In genomic region chr11:77019976-77020591, GRCh38 we compare ENCODE assay signal across 18 cellular contexts. TPM values are rescaled to one million over a fixed set of nuclear protein-coding genes. Genes with fewer than 3 reads are reported as not detected.
DNase-seq lines count a peak whose midpoint lies in the region; ATAC-seq, FAIRE-seq and TF ChIP-seq lines count a peak whose summit lies in the region.
"Had no signal": no experiment of that assay in that cellular context is flagged by ENCODE, and none has a peak within 500 bp of the region (broad histone marks: within the 10 kb centered on the region; RNA-seq: fewer than 3 reads in every experiment).

No MANE protein-coding gene starts in this region.

- intact Hi-C loops in left lung (cut with DNase I) = no loop called here

- ATAC-seq in left lung (peak; percentile 90), GM19324 (IDR thresholded peaks at IDR 0.05; ENCODE audit: low FRiP score, unreplicated experiment) (no peak), GM21619 (IDR thresholded peaks at IDR 0.05; ENCODE audit: unreplicated experiment) (no peak)
- ATAC-seq: activated T-cell treated with anti-CD3 and anti-CD28 coated beads, Interleukin-2, amount 50 U/mL, for 4 hours had no signal

- H3K27ac ChIP-seq in ACC112 (ENCODE audit: low read depth, low read length) (peak overlapping the region; percentile 34), brain microvascular endothelial cell (peak overlapping the region; percentile 16), left lung (no peak overlapping the region)
- H3K27ac ChIP-seq: skin epidermis, tibial nerve had no signal

- peaks cover 24% of the 10 kb centered on the region for H3K4me1 ChIP-seq in ACC112 (ENCODE audit: control insufficient read depth, insufficient read depth, low read length, unreplicated experiment)
- peaks cover 0 to 9% of the 10 kb centered on the region in 2 donors for H3K4me1 ChIP-seq in left lung
- H3K4me1 ChIP-seq: tibial nerve had no signal

- TF ChIP-seq CTCF in brain microvascular endothelial cell (IDR thresholded peaks at IDR 0.05; ENCODE audit: low read depth, low read length, missing control alignments) (no peak), left lung (IDR thresholded peaks at IDR 0.05) (no peak)

- H3K36me3 ChIP-seq in ACC112 (ENCODE audit: insufficient read depth, low read length) (no peaks in the 10 kb centered on the region), brain microvascular endothelial cell (replicated peaks) (no peaks in the 10 kb centered on the region), left lung (peaks cover 0 to 52% of the 10 kb centered on the region in 2 donors)

- H3K79me2 ChIP-seq in ACC112 (ENCODE audit: control insufficient read depth, insufficient read depth, low read length, unreplicated experiment) = no peaks in the 10 kb centered on the region

- H2AFZ ChIP-seq in ACC112 (ENCODE audit: low read length, unreplicated experiment) = no peak overlapping the region

- FAIRE-seq in HTR-8/SVneo (lab: Jason Lieb, UNC) = peak; percentile 20
- FAIRE-seq: G401.6 had no signal

- in situ Hi-C loops in brain microvascular endothelial cell (cut with HindIII; ENCODE audit: low pct_ligation_motif_present, low sequenced_read_pairs) = no loop called here

- no peaks in the 10 kb centered on the region for H3K27me3 ChIP-seq in ACC112 (ENCODE audit: insufficient read depth, low read length)
- no peaks in the 10 kb centered on the region for H3K27me3 ChIP-seq in brain microvascular endothelial cell (replicated peaks)
- no peaks in the 10 kb centered on the region for H3K27me3 ChIP-seq in left lung
- H3K27me3 ChIP-seq: tibial nerve had no signal

- no peak overlapping the region for H3K4me3 ChIP-seq in ACC112 (ENCODE audit: low read depth, low read length)
- no peak overlapping the region for H3K4me3 ChIP-seq in brain microvascular endothelial cell (ENCODE audit: low read depth, low read length)
- H3K4me3 ChIP-seq in left lung = no peak overlapping the region
- H3K4me3 ChIP-seq: skin epidermis, tibial nerve had no signal

- DNase-seq in HTR-8/SVneo (ENCODE audit: insufficient read length, low spot score) = peak; percentile 37
- DNase-seq in brain microvascular endothelial cell = peak; percentile 65
- DNase-seq in left lung = no peak
- no peak for DNase-seq in NAMALWA (ENCODE audit: low spot score)
- DNase-seq in NCI-H187 treated with DMSO at 0.1 percent for 48 hours (lab: John Stamatoyannopoulos, UW) = no peak
- DNase-seq: activated CD4-positive, CD25-positive, alpha-beta regulatory T cell; activated T-cell treated with anti-CD3 and anti-CD28 coated beads, Interleukin-2, amount 50 U/mL, for 4 hours; islet precursor cell; NCI-H1436 treated with DMSO at 0.1 percent for 48 hours; NCI-H748 treated with DMSO at 0.1 percent for 48 hours; SK-N-SH had no signal

- H3K9me3 ChIP-seq in left lung = no peaks in the 10 kb centered on the region
- H3K9me3 ChIP-seq: SK-N-SH, tibial nerve had no signal

RNA-seq across cellular contexts. Expression of gene B3GNT6, which starts 14.1 kb away (rescaled TPM):
- under 1 TPM in 1 of 2 donors, not detected in 1; 0.60 TPM for total RNA-seq in left lung
- total RNA-seq: activated T-cell treated with anti-CD3 and anti-CD28 coated beads, Interleukin-2, amount 50 U/mL, for 4 hours; cardiac septum; tibial nerve had no signal

RNA-seq across cellular contexts. Expression of gene CAPN5, which starts 46.7 kb away (rescaled TPM):
- total RNA-seq in left lung = 10 to 100 TPM; 11.7 to 13.2 TPM

Comparison
In these comparisons a context has a peak if more than half of its experiments do, and no peak if none do; other contexts are left out.
1. H3K27ac ChIP-seq: peak in ACC112 (single experiment) and brain microvascular endothelial cell (single experiment); none in left lung (0 of 2).
2. DNase-seq: peak in HTR-8/SVneo (single experiment) and brain microvascular endothelial cell (single experiment); none in left lung (0 of 2), NAMALWA (single experiment) and NCI-H187 treated with DMSO at 0.1 percent for 48 hours (single experiment).